Comparison of ENCODE assay signal across 1 cellular context in the genomic region with DNA sequence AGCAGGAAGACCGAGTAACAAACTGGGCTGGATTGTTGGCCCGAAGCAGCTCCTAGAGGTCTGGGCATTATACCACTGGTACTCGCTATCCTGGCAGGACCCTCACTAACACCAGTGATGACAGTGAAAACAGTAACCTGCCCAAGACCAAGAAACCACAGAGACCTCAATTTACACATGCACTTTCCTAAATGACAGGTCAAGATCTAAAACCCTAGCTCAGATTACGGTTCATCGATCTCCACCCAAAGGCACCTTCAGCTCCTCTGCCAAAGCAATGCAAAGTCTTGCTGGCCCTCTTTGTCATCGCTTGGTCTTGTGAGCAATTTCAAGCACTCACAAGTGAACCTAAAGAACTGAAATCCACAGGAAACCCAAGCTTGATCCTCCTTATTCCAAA.
TF ChIP-seq lines count a peak whose summit lies in the region.

No MANE protein-coding gene starts in this region.

TF ChIP-seq in HepG2, 621 proteins besides CTCF, POLR2A, EP300 and RAD21:
- TF ChIP-seq ZNF615 (CRISPR knock-in tag; IDR thresholded peaks at IDR 0.05; ENCODE audit: borderline replicate concordance), result no peak
- TF ChIP-seq, protein P1, sequence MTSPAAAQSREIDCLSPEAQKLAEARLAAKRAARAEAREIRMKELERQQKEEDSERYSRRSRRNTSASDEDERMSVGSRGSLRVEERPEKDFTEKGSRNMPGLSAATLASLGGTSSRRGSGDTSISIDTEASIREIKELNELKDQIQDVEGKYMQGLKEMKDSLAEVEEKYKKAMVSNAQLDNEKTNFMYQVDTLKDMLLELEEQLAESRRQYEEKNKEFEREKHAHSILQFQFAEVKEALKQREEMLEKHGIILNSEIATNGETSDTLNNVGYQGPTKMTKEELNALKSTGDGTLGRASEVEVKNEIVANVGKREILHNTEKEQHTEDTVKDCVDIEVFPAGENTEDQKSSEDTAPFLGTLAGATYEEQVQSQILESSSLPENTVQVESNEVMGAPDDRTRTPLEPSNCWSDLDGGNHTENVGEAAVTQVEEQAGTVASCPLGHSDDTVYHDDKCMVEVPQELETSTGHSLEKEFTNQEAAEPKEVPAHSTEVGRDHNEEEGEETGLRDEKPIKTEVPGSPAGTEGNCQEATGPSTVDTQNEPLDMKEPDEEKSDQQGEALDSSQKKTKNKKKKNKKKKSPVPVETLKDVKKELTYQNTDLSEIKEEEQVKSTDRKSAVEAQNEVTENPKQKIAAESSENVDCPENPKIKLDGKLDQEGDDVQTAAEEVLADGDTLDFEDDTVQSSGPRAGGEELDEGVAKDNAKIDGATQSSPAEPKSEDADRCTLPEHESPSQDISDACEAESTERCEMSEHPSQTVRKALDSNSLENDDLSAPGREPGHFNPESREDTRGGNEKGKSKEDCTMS (CRISPR knock-in tag; conservative IDR thresholded peaks at IDR 0.05), result no peak
- TF ChIP-seq FLYWCH1 (CRISPR knock-in tag; IDR thresholded peaks at IDR 0.05), result no peak
- no peak for TF ChIP-seq FOXP4 (CRISPR knock-in tag; IDR thresholded peaks at IDR 0.05)
- no peak for TF ChIP-seq ZNF749 (CRISPR knock-in tag; IDR thresholded peaks at IDR 0.05; ENCODE audit: borderline replicate concordance)
- no peak for TF ChIP-seq ZNF550 (CRISPR knock-in tag; IDR thresholded peaks at IDR 0.05; ENCODE audit: borderline replicate concordance)
- no peak for TF ChIP-seq ZNF224 (CRISPR knock-in tag; IDR thresholded peaks at IDR 0.05)
- no peak for TF ChIP-seq TMF1 (CRISPR knock-in tag; IDR thresholded peaks at IDR 0.05; ENCODE audit: low read depth)
- TF ChIP-seq THAP9 (CRISPR knock-in tag; IDR thresholded peaks at IDR 0.05; ENCODE audit: borderline replicate concordance), result no peak
- no peak for TF ChIP-seq HOXA9 (CRISPR knock-in tag; IDR thresholded peaks at IDR 0.05; ENCODE audit: borderline replicate concordance)
- TF ChIP-seq CENPT (CRISPR knock-in tag; IDR thresholded peaks at IDR 0.05; ENCODE audit: low read depth), result no peak
- no peak for TF ChIP-seq MTERF4 (CRISPR knock-in tag; IDR thresholded peaks at IDR 0.05)
- no peak for TF ChIP-seq SMC3 (IDR thresholded peaks at IDR 0.05; ENCODE audit: low read length)
- TF ChIP-seq ZBTB7A (CRISPR knock-in tag; IDR thresholded peaks at IDR 0.05), result no peak
